24 cellular contexts compared by ENCODE assay signal in genomic region chr15:52121896-52122295, GRCh38. TPM values are rescaled to one million over a fixed set of nuclear protein-coding genes. Genes with fewer than 3 reads are reported as not detected.
"Had no signal": no experiment of that assay in that cellular context is flagged by ENCODE, and none has a peak within 500 bp of the region (broad histone marks: within the 10 kb centered on the region; RNA-seq: fewer than 3 reads in every experiment).

No MANE protein-coding gene starts in this region.

- H3K36me3 ChIP-seq: thyroid gland, upper lobe of right lung had no signal

- ATAC-seq: activated T-cell treated with anti-CD3 and anti-CD28 coated beads, Interleukin-2, amount 50 U/mL, for 72 hours; esophagus mucosa; heart right ventricle; lower lobe of right lung; natural killer cell; T-helper 17 cell; upper lobe of right lung had no signal

- H3K4me3 ChIP-seq: heart right ventricle, lower lobe of right lung, thyroid gland, upper lobe of right lung had no signal

- H3K27ac ChIP-seq: heart right ventricle, lower lobe of right lung, thyroid gland, upper lobe of right lung had no signal

- H3K27me3 ChIP-seq: heart right ventricle, thyroid gland, upper lobe of right lung had no signal

- H3K4me1 ChIP-seq: heart right ventricle, lower lobe of right lung, thyroid gland, upper lobe of right lung had no signal

- FAIRE-seq: keratinocyte had no signal

- H3K9me3 ChIP-seq: heart right ventricle, lower lobe of right lung, thyroid gland, upper lobe of right lung had no signal

- DNase-seq: activated B cell treated with CpG ODN at 0.5 μM for 24 hours; activated CD4-positive, alpha-beta T cell treated with anti-CD3 and anti-CD28 coated beads for 4 hours; activated CD4-positive, alpha-beta T cell treated with anti-CD3 and anti-CD28 coated beads, Interleukin-2, amount 50 U/mL, for 48 hours; activated effector memory CD4-positive, alpha-beta T cell treated with anti-CD3 and anti-CD28 coated beads, Interleukin-2, amount 50 U/mL, for 16 hours; activated naive CD4-positive, alpha-beta T cell treated with anti-CD3 and anti-CD28 coated beads, Interleukin-2, amount 10 ng/mL, durations not matched to agents 7 days and 5 days; activated T-cell treated with anti-CD3 and anti-CD28 coated beads, Interleukin-2, amount 50 U/mL, for 72 hours; amygdala; effector CD8-positive, alpha-beta T cell; heart right ventricle; lower lobe of right lung; natural killer cell; retina; stimulated activated CD4-positive, alpha-beta T cell treated with anti-CD3 and anti-CD28 coated beads, Interleukin-12 subunit alpha, Interleukin-12 subunit beta, amount 100 ng/mL, for 4 hours; substantia nigra; SW 1271; T-helper 17 cell; thyroid gland; upper lobe of right lung had no signal

RNA-seq across cellular contexts. Expression of gene BCL2L10, which starts 9.3 kb away (rescaled TPM):
- total RNA-seq: cardiac septum, chondrocyte, heart right ventricle, lower lobe of right lung, osteocyte, skeletal muscle tissue, T-helper 17 cell, upper lobe of right lung had no signal
